In the genomic region with DNA sequence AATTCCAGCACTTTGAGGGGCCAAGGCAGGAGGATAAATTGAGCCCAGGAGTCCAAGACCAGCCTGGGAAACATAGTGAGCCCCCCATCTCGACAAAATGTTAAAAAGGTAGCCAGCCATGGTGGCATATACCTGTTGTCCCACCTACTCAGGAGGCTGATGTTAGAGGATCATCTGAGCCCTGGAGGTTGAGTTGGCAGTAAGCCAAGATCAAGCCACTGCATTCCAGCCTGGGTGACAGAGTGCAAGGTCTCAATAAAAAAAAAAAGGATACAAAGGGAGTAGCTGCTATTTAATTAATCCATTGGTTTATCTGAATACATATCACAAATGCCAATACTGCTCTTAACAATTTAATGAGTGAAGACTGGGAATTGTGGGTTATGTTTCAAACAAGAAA, we compare ENCODE assay signal across 28 cellular contexts.
"Had no signal": no experiment of that assay in that cellular context is flagged by ENCODE, and none has a peak within 500 bp of the region (broad histone marks: within the 10 kb centered on the region; RNA-seq: fewer than 3 reads in every experiment).

No MANE protein-coding gene starts in this region.

- H3K79me2 ChIP-seq: hepatocyte had no signal

- H3K4me2 ChIP-seq: hepatocyte had no signal

- H3K27ac ChIP-seq: colonic mucosa, coronary artery, dorsolateral prefrontal cortex, epithelial cell of prostate, esophagus muscularis mucosa, esophagus squamous epithelium, foreskin keratinocyte, gastrocnemius medialis, gastroesophageal sphincter, heart left ventricle, heart right ventricle, hepatocyte had no signal

- H3K27me3 ChIP-seq: colonic mucosa, esophagus muscularis mucosa, esophagus squamous epithelium, foreskin keratinocyte, gastrocnemius medialis, heart left ventricle, heart right ventricle, hepatocyte had no signal

- DNase-seq: colonic mucosa; cortex of kidney; dermis blood vessel endothelial cell; dorsolateral prefrontal cortex; effector CD4-positive, alpha-beta T cell; effector CD8-positive, alpha-beta T cell; effector memory CD4-positive, alpha-beta T cell; effector memory CD8-positive, alpha-beta T cell; endodermal cell; erythroblast; esophagus squamous epithelium; foreskin fibroblast; foreskin keratinocyte; foreskin melanocyte; gastrocnemius medialis; glutamatergic neuron; head of caudate nucleus; heart left ventricle; heart right ventricle had no signal

- FAIRE-seq: endometrium, endothelial cell of umbilical vein, frontal cortex had no signal

- H3K9me3 ChIP-seq: colonic mucosa, esophagus squamous epithelium, gastrocnemius medialis, gastroesophageal sphincter had no signal

- H2AFZ ChIP-seq: hepatocyte had no signal

- H3K36me3 ChIP-seq: colonic mucosa, esophagus muscularis mucosa, esophagus squamous epithelium, gastrocnemius medialis, gastroesophageal sphincter, heart left ventricle, heart right ventricle had no signal

- ATAC-seq: effector memory CD8-positive, alpha-beta T cell; esophagus mucosa; foreskin keratinocyte; gastrocnemius medialis; gastroesophageal sphincter; heart left ventricle; heart right ventricle had no signal

- H3K4me1 ChIP-seq: colonic mucosa, esophagus muscularis mucosa, esophagus squamous epithelium, foreskin keratinocyte, gastrocnemius medialis, gastroesophageal sphincter, heart left ventricle, heart right ventricle had no signal

- H3K4me3 ChIP-seq: colonic mucosa, coronary artery, dorsolateral prefrontal cortex, esophagus muscularis mucosa, esophagus squamous epithelium, gastrocnemius medialis, gastroesophageal sphincter, heart left ventricle, heart right ventricle, hepatocyte had no signal
